Comparison of ENCODE assay signal across 16 cellular contexts in genomic region chr14:51609987-51610283, GRCh38. TPM values are rescaled to one million over a fixed set of nuclear protein-coding genes. Genes with fewer than 3 reads are reported as not detected.
DNase-seq lines count a peak whose midpoint lies in the region; ATAC-seq and TF ChIP-seq lines count a peak whose summit lies in the region.
"Had no signal": no experiment of that assay in that cellular context is flagged by ENCODE, and none has a peak within 500 bp of the region (broad histone marks: within the 10 kb centered on the region; RNA-seq: fewer than 3 reads in every experiment).

No MANE protein-coding gene starts in this region.

- H3K36me3 Mint-ChIP-seq in CD8-positive, alpha-beta memory T cell: peaks cover 0 to 5% (median 0%) of the 10 kb centered on the region in 3 donors
- H3K36me3 Mint-ChIP-seq: immature natural killer cell had no signal

- no peaks in the 10 kb centered on the region for H3K36me3 ChIP-seq in right lobe of liver
- H3K36me3 ChIP-seq in CD8-positive, alpha-beta memory T cell (ENCODE audit: insufficient read depth, low read length): no peaks in the 10 kb centered on the region

- 65% methylated on average over 5 of the region's 5 CpGs for WGBS in right lobe of liver (ENCODE audit: insufficient coverage, low coverage, low lambda C conversion rate, missing lambda C conversion rate)

- no peaks in the 10 kb centered on the region for H3K9me3 ChIP-seq in right lobe of liver
- H3K9me3 ChIP-seq in CD8-positive, alpha-beta memory T cell (ENCODE audit: low read length): no peaks in the 10 kb centered on the region

- no peaks in the 10 kb centered on the region for H3K4me1 ChIP-seq in right lobe of liver
- no peaks in the 10 kb centered on the region for H3K4me1 ChIP-seq in CD8-positive, alpha-beta memory T cell (ENCODE audit: insufficient read depth, low read length)

- no peaks in the 10 kb centered on the region for H3K27me3 ChIP-seq in right lobe of liver
- H3K27me3 ChIP-seq in CD8-positive, alpha-beta memory T cell (ENCODE audit: insufficient read depth, low read length, poor library complexity, severe bottlenecking): no peaks in the 10 kb centered on the region

- H3K4me1 Mint-ChIP-seq in CD8-positive, alpha-beta memory T cell: no peaks in the 10 kb centered on the region

- DNase-seq in right lobe of liver: peak in 1 of 3 donors; percentile 46
- DNase-seq in inferior parietal cortex (ENCODE audit: extremely low spot score): no peak
- no peak for DNase-seq in CD8-positive, alpha-beta memory T cell
- no peak for DNase-seq in NAMALWA (ENCODE audit: low spot score)
- DNase-seq: activated CD4-positive, alpha-beta T cell treated with anti-CD3 and anti-CD28 coated beads for 48 hours; activated effector memory CD4-positive, alpha-beta T cell treated with Interleukin-2 at 50 U/mL for 16 hours; caudate nucleus; erythroblast; immature natural killer cell; KG1; NCI-H510A had no signal

- intact Hi-C loops in right lobe of liver (cut with DNase I): no loop called here

- TF ChIP-seq CTCF in right lobe of liver (IDR thresholded peaks at IDR 0.05): no peak

- H3K27ac ChIP-seq in right lobe of liver: no peak overlapping the region
- no peak overlapping the region for H3K27ac ChIP-seq in CD8-positive, alpha-beta memory T cell (ENCODE audit: low read depth, low read length)
- H3K27ac ChIP-seq: C4-2B had no signal

- H3K4me3 ChIP-seq in right lobe of liver: no peak overlapping the region
- no peak overlapping the region for H3K4me3 ChIP-seq in CD8-positive, alpha-beta memory T cell (ENCODE audit: low read length)

- no peak overlapping the region for H3K27ac Mint-ChIP-seq in CD8-positive, alpha-beta memory T cell
- H3K27ac Mint-ChIP-seq: immature natural killer cell had no signal

- peaks cover 2 to 29% of the 10 kb centered on the region in 2 donors for H3K27me3 Mint-ChIP-seq in CD8-positive, alpha-beta memory T cell

- POLR2A ChIA-PET in CD8-positive, alpha-beta memory T cell (lab: Charles Lee): no interaction called here

- CTCF ChIA-PET in CD8-positive, alpha-beta memory T cell (lab: Charles Lee): no interaction called here

- no peaks in the 10 kb centered on the region for H3K9me3 Mint-ChIP-seq in CD8-positive, alpha-beta memory T cell
- H3K9me3 Mint-ChIP-seq: immature natural killer cell had no signal

- ATAC-seq in GM18909 (IDR thresholded peaks at IDR 0.05; ENCODE audit: poor library complexity, unreplicated experiment) (peak; percentile 75), HG02885 (IDR thresholded peaks at IDR 0.05; ENCODE audit: poor library complexity, unreplicated experiment) (peak; percentile 87), SK-N-SH treated with all-trans-retinoic acid at 6 μM for 48 hours (peak; percentile 77), right lobe of liver (peak in 3 of 4 donors; percentile 29 to 97 (median 63)), HG03196 (IDR thresholded peaks at IDR 0.05; ENCODE audit: unreplicated experiment) (no peak)

- H3K4me3 Mint-ChIP-seq in CD8-positive, alpha-beta memory T cell: no peak overlapping the region
- H3K4me3 Mint-ChIP-seq: immature natural killer cell had no signal

- TF ChIP-seq POLR2A in right lobe of liver (IDR thresholded peaks at IDR 0.05): no peak

TF ChIP-seq in SK-N-SH treated with all-trans-retinoic acid at 6 μM for 48 hours, 23 proteins besides CTCF, POLR2A, EP300 and RAD21:
- TF ChIP-seq RARB (CRISPR knock-in tag; IDR thresholded peaks at IDR 0.05) (no peak), GLIS3 (CRISPR knock-in tag; IDR thresholded peaks at IDR 0.05) (no peak), ESRRG (CRISPR knock-in tag; IDR thresholded peaks at IDR 0.05) (no peak), TCF4 (CRISPR knock-in tag; IDR thresholded peaks at IDR 0.05; ENCODE audit: borderline replicate concordance) (no peak), ZNF70 (CRISPR knock-in tag; IDR thresholded peaks at IDR 0.05) (no peak), ZC3H10 (CRISPR knock-in tag; IDR thresholded peaks at IDR 0.05) (no peak), TSHZ2 (CRISPR knock-in tag; IDR thresholded peaks at IDR 0.05) (no peak), ZNF8 (CRISPR knock-in tag; IDR thresholded peaks at IDR 0.05) (no peak), CSRNP3 (CRISPR knock-in tag; IDR thresholded peaks at IDR 0.05) (no peak), ZFP30 (CRISPR knock-in tag; IDR thresholded peaks at IDR 0.05) (no peak), BACH2 (CRISPR knock-in tag; IDR thresholded peaks at IDR 0.05; ENCODE audit: borderline replicate concordance) (no peak)

RNA-seq across cellular contexts. Expression of gene FRMD6, which starts 41.8 kb away (rescaled TPM):
- total RNA-seq in right lobe of liver: 10 to 100 TPM in 1 of 6 experiments, 1 to 10 TPM in 5; 4.2 to 23.7 (median 5.9) TPM
- total RNA-seq in CD8-positive, alpha-beta memory T cell: 1 to 10 TPM; 2.2 to 2.3 TPM
- polyA plus RNA-seq in CD8-positive, alpha-beta memory T cell: 0.67 TPM
